In the genomic region with DNA sequence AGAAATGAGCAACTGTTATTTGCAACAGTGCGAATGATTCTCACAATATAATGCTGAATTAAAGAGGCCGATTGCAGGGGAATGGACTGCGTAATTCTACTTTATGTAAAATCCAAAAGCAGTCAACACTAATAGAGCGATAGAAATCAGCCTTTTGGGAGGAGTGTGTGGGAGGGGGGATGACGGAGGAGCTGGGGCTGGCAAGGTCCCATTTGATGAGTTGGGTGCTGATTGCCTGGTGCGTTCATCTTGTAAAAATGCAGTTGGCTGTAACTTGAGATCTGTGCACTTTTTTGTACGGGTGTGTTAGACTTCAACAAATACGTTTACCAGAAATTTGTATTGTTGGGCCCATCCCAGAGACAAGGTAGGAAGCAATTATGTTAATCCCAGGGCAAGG, we compare ENCODE assay signal across 23 cellular contexts. TPM values are rescaled to one million over a fixed set of nuclear protein-coding genes. Genes with fewer than 3 reads are reported as not detected.
A peak's percentile ranks its signal among the peaks of the same experiment; 100 is the strongest.
DNase-seq lines count a peak whose midpoint lies in the region; ATAC-seq and TF ChIP-seq lines count a peak whose summit lies in the region.
"Had no signal": no experiment of that assay in that cellular context is flagged by ENCODE, and none has a peak within 500 bp of the region (broad histone marks: within the 10 kb centered on the region; RNA-seq: fewer than 3 reads in every experiment).

No MANE protein-coding gene starts in this region.

- H3K27me3 ChIP-seq in ovary = no peaks in the 10 kb centered on the region
- no peaks in the 10 kb centered on the region for H3K27me3 ChIP-seq in right lobe of liver
- H3K27me3 ChIP-seq: BE2C, pancreas had no signal

- TF ChIP-seq EP300 in ovary (IDR thresholded peaks at IDR 0.05) = no peak

- no peaks in the 10 kb centered on the region for H3K4me1 ChIP-seq in ovary (ENCODE audit: insufficient read depth)
- H3K4me1 ChIP-seq in right lobe of liver = no peaks in the 10 kb centered on the region
- H3K4me1 ChIP-seq: BE2C, pancreas had no signal

- peaks cover 6% of the 10 kb centered on the region for H3K27me3 Mint-ChIP-seq in HFFc6 (ENCODE audit: insufficient read depth)
- H3K27me3 Mint-ChIP-seq: activated CD8-positive, alpha-beta memory T cell treated with anti-CD3 and anti-CD28 coated beads, Interleukin-2, amount 10 ng/mL, durations not matched to agents 7 days and 5 days had no signal

- no peak overlapping the region for H3K4me3 ChIP-seq in ovary
- H3K4me3 ChIP-seq in right lobe of liver = no peak overlapping the region
- H3K4me3 ChIP-seq: lung, pancreas, SK-N-MC, tibial artery had no signal

- H3K4me3 Mint-ChIP-seq in HFFc6 = peak overlapping the region; percentile 7; the same call in 1 of the 2 replicates
- H3K4me3 Mint-ChIP-seq: activated CD8-positive, alpha-beta memory T cell treated with anti-CD3 and anti-CD28 coated beads, Interleukin-2, amount 10 ng/mL, durations not matched to agents 7 days and 5 days had no signal

- 67 to 71% (median 70%) methylated on average over 8 of the region's 8 CpGs for WGBS in ovary, 3 donors
- WGBS in right lobe of liver (ENCODE audit: insufficient coverage, low coverage, low lambda C conversion rate, missing lambda C conversion rate) = 79% methylated on average over 8 of the region's 8 CpGs

- H3K36me3 Mint-ChIP-seq in HFFc6 (ENCODE audit: low read depth) = no peaks in the 10 kb centered on the region

- peaks cover 13% of the 10 kb centered on the region for H3K4me1 Mint-ChIP-seq in HFFc6 (ENCODE audit: low read depth)

- no peak overlapping the region for H3K27ac Mint-ChIP-seq in HFFc6
- H3K27ac Mint-ChIP-seq: activated CD8-positive, alpha-beta memory T cell treated with anti-CD3 and anti-CD28 coated beads, Interleukin-2, amount 10 ng/mL, durations not matched to agents 7 days and 5 days had no signal

- H3K36me3 ChIP-seq in ovary (no peaks in the 10 kb centered on the region), right lobe of liver (no peaks in the 10 kb centered on the region)
- H3K36me3 ChIP-seq: BE2C, pancreas, tibial artery had no signal

- POLR2A ChIA-PET in HEK293T (lab: Yijun Ruan, JAX) = no interaction called here

- no peak overlapping the region for H3K27ac ChIP-seq in ovary
- no peak overlapping the region for H3K27ac ChIP-seq in right lobe of liver
- H3K27ac ChIP-seq: pancreas, SK-N-MC, tibial artery had no signal

- H3K9me3 ChIP-seq in ovary (no peaks in the 10 kb centered on the region), right lobe of liver (no peaks in the 10 kb centered on the region)
- H3K9me3 ChIP-seq: BE2C, pancreas, tibial artery had no signal

- CTCF ChIA-PET in HEK293T (lab: Yijun Ruan, JAX) = interaction anchor here (2.1 kb wide), 1 partner anchor 16 kb away, joined by 4 read pairs; no protein-coding TSS in a partner anchor

- no peak for ATAC-seq in right lobe of liver
- ATAC-seq: activated CD8-positive, alpha-beta memory T cell treated with anti-CD3 and anti-CD28 coated beads, Interleukin-2, amount 10 ng/mL, durations not matched to agents 7 days and 5 days; pancreas; sciatic nerve; stimulated activated naive CD8-positive, alpha-beta T cell treated with anti-CD3 and anti-CD28 coated beads, Interleukin-15, Interleukin-2, amounts not matched to agents 100 U/mL and 50 U/mL, for 24 hours had no signal

- intact Hi-C loops in posterior vena cava (cut with DNase I) = no loop called here
- intact Hi-C loops in ovary (cut with DNase I) = no loop called here
- intact Hi-C loops in right lobe of liver (cut with DNase I) = no loop called here

- peaks cover 6% of the 10 kb centered on the region; the same call in 1 of the 2 replicates for H3K9me3 Mint-ChIP-seq in HFFc6

- TF ChIP-seq CTCF in HFFc6 (IDR thresholded peaks at IDR 0.05) = no peak
- TF ChIP-seq CTCF in ovary (IDR thresholded peaks at IDR 0.05) = no peak
- no peak for TF ChIP-seq CTCF in right lobe of liver (IDR thresholded peaks at IDR 0.05)

- TF ChIP-seq POLR2A in ovary (IDR thresholded peaks at IDR 0.05) = no peak
- no peak for TF ChIP-seq POLR2A in right lobe of liver (IDR thresholded peaks at IDR 0.05)

- DNase-seq in EH (ENCODE audit: low read depth) (peak; percentile 74), HFFc6 (peak; percentile 39), dedifferentiated amniotic fluid mesenchymal stem cell (ENCODE audit: extremely low spot score) (peak; percentile 59), posterior vena cava (ENCODE audit: low spot score) (peak; percentile 51), ovary (no peak), right lobe of liver (no peak), HEK293T (ENCODE audit: extremely low spot score) (no peak)
- DNase-seq: activated CD4-positive, alpha-beta T cell treated with anti-CD3 and anti-CD28 coated beads for 1 hour; activated CD8-positive, alpha-beta memory T cell treated with anti-CD3 and anti-CD28 coated beads, Interleukin-2, amount 10 ng/mL, durations not matched to agents 7 days and 5 days; BE2C; effector memory CD4-positive, alpha-beta T cell; GDM1; islet precursor cell; NCI-H187; NCI-H446; NK-92 treated with Interleukin-12 subunit alpha and Interleukin-12 subunit beta, amount 100 ng/mL, for 24 hours; pancreas; stimulated activated naive CD8-positive, alpha-beta T cell treated with anti-CD3 and anti-CD28 coated beads, Interleukin-15, Interleukin-2, amounts not matched to agents 100 U/mL and 50 U/mL, for 24 hours; tibial artery had no signal

TF ChIP-seq in HEK293T, 16 proteins besides CTCF, POLR2A, EP300 and RAD21:
- TF ChIP-seq TARDBP (IDR thresholded peaks at IDR 0.05) (no peak), ELF4 (IDR thresholded peaks at IDR 0.05) (no peak), BHLHE40 (IDR thresholded peaks at IDR 0.05; ENCODE audit: borderline replicate concordance) (no peak), SUZ12 (IDR thresholded peaks at IDR 0.05) (no peak), NFRKB (IDR thresholded peaks at IDR 0.05) (no peak), FOXA1 (IDR thresholded peaks at IDR 0.05) (no peak), L3MBTL2 (conservative IDR thresholded peaks at IDR 0.05) (no peak), SP1 (IDR thresholded peaks at IDR 0.05) (no peak), ZNF384 (IDR thresholded peaks at IDR 0.05) (no peak), FOXM1 (IDR thresholded peaks at IDR 0.05; ENCODE audit: borderline replicate concordance) (no peak), CTBP1 (IDR thresholded peaks at IDR 0.05; ENCODE audit: borderline replicate concordance) (no peak), ARNT (IDR thresholded peaks at IDR 0.05) (no peak), FOXK2 (IDR thresholded peaks at IDR 0.05) (no peak), LEF1 (IDR thresholded peaks at IDR 0.05; ENCODE audit: borderline replicate concordance) (no peak), HDGF (IDR thresholded peaks at IDR 0.05; ENCODE audit: borderline replicate concordance) (no peak)

RNA-seq across cellular contexts. Expression of gene TNFRSF8, which starts 20.7 kb away (rescaled TPM):
- under 1 TPM in 1 of 6 experiments, not detected in 5; 0.07 TPM for total RNA-seq in HFFc6 (2021; fragmentation: NEBNext Ultra II Directional; extraction: Animal tissue kit (Norgen Biotek cat#: 25700))
- total RNA-seq in posterior vena cava (1 to 10 TPM in 1 of 2 donors, under 1 TPM in 1; 1.00 to 1.3 TPM), ovary (10 to 100 TPM in 1 of 7 donors, under 1 TPM in 6; 0.25 to 10.9 (median 0.45) TPM), right lobe of liver (under 1 TPM in 5 of 6 experiments, not detected in 1; 0.12 to 0.29 (median 0.19) TPM)
- under 1 TPM; 0.17 to 0.65 TPM for polyA plus RNA-seq in ovary
- total RNA-seq: RPMI7951 had no signal

Comparison
In these comparisons a context has a peak if more than half of its experiments do, and no peak if none do; other contexts are left out.
1. DNase-seq: peak in EH (single experiment), HFFc6 (single experiment), dedifferentiated amniotic fluid mesenchymal stem cell (single experiment) and posterior vena cava (single experiment); none in ovary (0 of 5), right lobe of liver (0 of 3) and HEK293T (single experiment).